ENCODE assay signal across 13 cellular contexts in genomic region chr3:168801792-168802191, GRCh38.
DNase-seq lines count a peak whose midpoint lies in the region; ATAC-seq, FAIRE-seq and TF ChIP-seq lines count a peak whose summit lies in the region.
"Had no signal": no experiment of that assay in that cellular context is flagged by ENCODE, and none has a peak within 500 bp of the region (broad histone marks: within the 10 kb centered on the region; RNA-seq: fewer than 3 reads in every experiment).

No MANE protein-coding gene starts in this region.

- H3K4me2 ChIP-seq in endothelial cell of umbilical vein (ENCODE audit: insufficient read depth, low read length), result peak overlapping the region; percentile 37
- H3K4me2 ChIP-seq in neural progenitor cell, result no peak overlapping the region

- CTCF ChIA-PET in endothelial cell of umbilical vein (lab: Charles Lee), result interaction anchor here (0.6 to 1.2 kb wide), 3 partner anchors 27 to 590 kb away, joined by 3 to 9 read pairs (median 4); no protein-coding TSS in a partner anchor
- CTCF ChIA-PET in CD8-positive, alpha-beta memory T cell (lab: Charles Lee), result no interaction called here
- CTCF ChIA-PET in activated CD4-positive, alpha-beta T cell treated with anti-CD3 and anti-CD28 coated beads for 36 hours (lab: Charles Lee), result interaction anchor here (1.1 to 2.4 kb wide), 2 partner anchors 10 to 22 kb away, joined by 3 to 6 read pairs; no protein-coding TSS in a partner anchor

- H3K27me3 ChIP-seq in endothelial cell of umbilical vein (ENCODE audit: control insufficient read depth in 2 of 2, insufficient read depth in 2 of 2, low read length in 2 of 2) (no peaks in the 10 kb centered on the region), neural progenitor cell (no peaks in the 10 kb centered on the region)
- H3K27me3 ChIP-seq in CD8-positive, alpha-beta memory T cell (ENCODE audit: insufficient read depth, low read length, poor library complexity, severe bottlenecking), result no peaks in the 10 kb centered on the region

- H3K9me1 ChIP-seq in endothelial cell of umbilical vein (replicated peaks; ENCODE audit: control insufficient read depth, extremely low read depth, insufficient read depth, low read length), result no peaks in the 10 kb centered on the region

- TF ChIP-seq CTCF in endothelial cell of umbilical vein (IDR thresholded peaks at IDR 0.05; ENCODE audit: extremely low read depth in 1 of 2, insufficient read depth in 1 of 2, low read depth in 1 of 2, low read length in 2 of 2), result no peak
- no peak for TF ChIP-seq CTCF in neural progenitor cell (IDR thresholded peaks at IDR 0.05)

- H3K4me3 ChIP-seq in endothelial cell of umbilical vein (replicated peaks in 1 of 3; ENCODE audit: insufficient read depth in 1 of 3, low read depth in 1 of 3, low read length in 3 of 3) (no peak overlapping the region), neural progenitor cell (no peak overlapping the region)
- no peak overlapping the region for H3K4me3 ChIP-seq in CD8-positive, alpha-beta memory T cell (ENCODE audit: low read length)

- H4K20me1 ChIP-seq in endothelial cell of umbilical vein (replicated peaks; ENCODE audit: control insufficient read depth, extremely low read depth, insufficient read depth, low read length), result no peaks in the 10 kb centered on the region
- no peaks in the 10 kb centered on the region for H4K20me1 ChIP-seq in neural progenitor cell (ENCODE audit: low read depth)

- no peak for FAIRE-seq in endothelial cell of umbilical vein (lab: Jason Lieb, UNC)
- FAIRE-seq: endometrium had no signal

- H3K4me3 Mint-ChIP-seq in neural progenitor cell, result no peak overlapping the region
- H3K4me3 Mint-ChIP-seq in CD8-positive, alpha-beta memory T cell, result no peak overlapping the region
- no peak overlapping the region for H3K4me3 Mint-ChIP-seq in activated CD4-positive, alpha-beta T cell treated with anti-CD3 and anti-CD28 coated beads for 36 hours

- H3K79me2 ChIP-seq in endothelial cell of umbilical vein (ENCODE audit: control insufficient read depth, insufficient read depth, low read length) (no peaks in the 10 kb centered on the region), neural progenitor cell (ENCODE audit: low read depth) (no peaks in the 10 kb centered on the region)

- H3K4me1 ChIP-seq in endothelial cell of umbilical vein (ENCODE audit: control insufficient read depth, extremely low read depth, insufficient read depth, low read length) (peaks cover 19% of the 10 kb centered on the region), neural progenitor cell (peaks cover 3% of the 10 kb centered on the region)
- H3K4me1 ChIP-seq in CD8-positive, alpha-beta memory T cell (ENCODE audit: insufficient read depth, low read length), result no peaks in the 10 kb centered on the region

- intact Hi-C loops in endothelial cell of umbilical vein (cut with micrococcal nuclease), result no loop called here
- intact Hi-C loops in posterior cingulate gyrus (cut with DNase I), result no loop called here
- intact Hi-C loops in activated CD4-positive, alpha-beta T cell treated with anti-CD3 and anti-CD28 coated beads for 36 hours (cut with DNase I, micrococcal nuclease), result no loop called here

- BruUV-seq in endothelial cell of umbilical vein (replicated peaks; lab: Mats Ljungman, UMichigan), result no TSS peak

- dilution Hi-C loops in endothelial cell of umbilical vein (cut with MboI; ENCODE audit: extremely low pct_ligation_motif_present, low sequenced_read_pairs), result no loop called here

- DNase-seq in AG20443 (ENCODE audit: low spot score) (peak; percentile 55), M059J (ENCODE audit: low read depth) (peak; percentile 61), endothelial cell of umbilical vein (ENCODE audit: low read depth, low spot score) (peak; percentile 69), neural progenitor cell (ENCODE audit: low spot score) (no peak), posterior cingulate gyrus (no peak)
- DNase-seq in CD8-positive, alpha-beta memory T cell, result no peak
- no peak for DNase-seq in activated CD4-positive, alpha-beta T cell treated with anti-CD3 and anti-CD28 coated beads for 36 hours
- DNase-seq: anterior cingulate cortex; stimulated activated naive CD4-positive, alpha-beta T cell treated with Interleukin-2 at 50 U/mL for 16 hours had no signal

- TF ChIP-seq POLR2A in endothelial cell of umbilical vein (IDR thresholded peaks at IDR 0.05; ENCODE audit: low read depth, low read length), result no peak

- no peaks in the 10 kb centered on the region for H3K9me3 Mint-ChIP-seq in neural progenitor cell
- peaks cover 0 to 3% (median 0%) of the 10 kb centered on the region in 5 donors for H3K9me3 Mint-ChIP-seq in CD8-positive, alpha-beta memory T cell
- H3K9me3 Mint-ChIP-seq in activated CD4-positive, alpha-beta T cell treated with anti-CD3 and anti-CD28 coated beads for 36 hours (ENCODE audit: low read depth), result no peaks in the 10 kb centered on the region

- H3K27ac ChIP-seq in endothelial cell of umbilical vein (ENCODE audit: insufficient read depth, low read depth, low read length) (peak overlapping the region; percentile 74), neural progenitor cell (no peak overlapping the region)
- no peak overlapping the region for H3K27ac ChIP-seq in CD8-positive, alpha-beta memory T cell (ENCODE audit: low read depth, low read length)

- H3K9ac ChIP-seq in endothelial cell of umbilical vein (replicated peaks; ENCODE audit: extremely low read depth, insufficient read depth, low read length) (peak overlapping the region; percentile 24), neural progenitor cell (no peak overlapping the region)

- H3K9me3 ChIP-seq in endothelial cell of umbilical vein (replicated peaks; ENCODE audit: control insufficient read depth, insufficient read depth, low read length) (no peaks in the 10 kb centered on the region), neural progenitor cell (ENCODE audit: low read depth) (no peaks in the 10 kb centered on the region)
- H3K9me3 ChIP-seq in CD8-positive, alpha-beta memory T cell (ENCODE audit: low read length), result no peaks in the 10 kb centered on the region

- no peaks in the 10 kb centered on the region for H3K36me3 Mint-ChIP-seq in neural progenitor cell
- H3K36me3 Mint-ChIP-seq in CD8-positive, alpha-beta memory T cell, result no peaks in the 10 kb centered on the region
- no peaks in the 10 kb centered on the region for H3K36me3 Mint-ChIP-seq in activated CD4-positive, alpha-beta T cell treated with anti-CD3 and anti-CD28 coated beads for 36 hours (ENCODE audit: low read depth)

- H2AFZ ChIP-seq in endothelial cell of umbilical vein (ENCODE audit: low read depth, low read length) (peak overlapping the region; percentile 86), neural progenitor cell (replicated peaks) (no peak overlapping the region)

- no peaks in the 10 kb centered on the region for H3K36me3 ChIP-seq in endothelial cell of umbilical vein (ENCODE audit: control insufficient read depth in 2 of 2, extremely low read depth in 1 of 2, insufficient read depth in 2 of 2, low read length in 2 of 2)
- no peaks in the 10 kb centered on the region for H3K36me3 ChIP-seq in neural progenitor cell
- H3K36me3 ChIP-seq in CD8-positive, alpha-beta memory T cell (ENCODE audit: insufficient read depth, low read length), result no peaks in the 10 kb centered on the region

- H3K27ac Mint-ChIP-seq in neural progenitor cell, result peak overlapping the region; percentile 52
- H3K27ac Mint-ChIP-seq in CD8-positive, alpha-beta memory T cell, result no peak overlapping the region
- H3K27ac Mint-ChIP-seq in activated CD4-positive, alpha-beta T cell treated with anti-CD3 and anti-CD28 coated beads for 36 hours, result no peak overlapping the region

- POLR2A ChIA-PET in endothelial cell of umbilical vein (lab: Charles Lee), result no interaction called here
- POLR2A ChIA-PET in CD8-positive, alpha-beta memory T cell (lab: Charles Lee), result no interaction called here
- POLR2A ChIA-PET in activated CD4-positive, alpha-beta T cell treated with anti-CD3 and anti-CD28 coated beads for 36 hours (lab: Charles Lee), result no interaction called here

- no peaks in the 10 kb centered on the region for H3F3A ChIP-seq in neural progenitor cell (ENCODE audit: low read depth)

- no peak for ATAC-seq in GM21390 (IDR thresholded peaks at IDR 0.05; ENCODE audit: unreplicated experiment)
- no peak for ATAC-seq in activated CD4-positive, alpha-beta T cell treated with anti-CD3 and anti-CD28 coated beads for 36 hours
- ATAC-seq: activated CD4-positive, CD25-positive, alpha-beta regulatory T cell treated with anti-CD3 and anti-CD28 coated beads, Interleukin-2, amount 50 U/mL, for 24 hours; SK-N-SH treated with all-trans-retinoic acid at 6 μM for 48 hours had no signal

- peaks cover 42% of the 10 kb centered on the region for H3K4me1 Mint-ChIP-seq in neural progenitor cell
- H3K4me1 Mint-ChIP-seq in CD8-positive, alpha-beta memory T cell, result no peaks in the 10 kb centered on the region
- no peaks in the 10 kb centered on the region for H3K4me1 Mint-ChIP-seq in activated CD4-positive, alpha-beta T cell treated with anti-CD3 and anti-CD28 coated beads for 36 hours

- no peaks in the 10 kb centered on the region for H3K27me3 Mint-ChIP-seq in neural progenitor cell (ENCODE audit: insufficient read depth, low read depth)
- no peaks in the 10 kb centered on the region for H3K27me3 Mint-ChIP-seq in CD8-positive, alpha-beta memory T cell
- no peaks in the 10 kb centered on the region for H3K27me3 Mint-ChIP-seq in activated CD4-positive, alpha-beta T cell treated with anti-CD3 and anti-CD28 coated beads for 36 hours

TF ChIP-seq in endothelial cell of umbilical vein, 7 proteins besides CTCF, POLR2A, EP300 and RAD21:
- TF ChIP-seq FOS (IDR thresholded peaks at IDR 0.05; ENCODE audit: borderline replicate concordance, insufficient read depth, low read length) (peak; percentile 91), POLR2AphosphoS5 (IDR thresholded peaks at IDR 0.05; ENCODE audit: insufficient read depth, low read depth, low read length) (no peak), EZH2 (IDR thresholded peaks at IDR 0.05; ENCODE audit: borderline replicate concordance, low read depth, low read length, severe bottlenecking) (no peak), JUN (IDR thresholded peaks at IDR 0.05; ENCODE audit: borderline replicate concordance, insufficient read depth, insufficient read length, low read depth) (peak; percentile 63), GATA2 (IDR thresholded peaks at IDR 0.05; ENCODE audit: insufficient read depth, insufficient read length, low read depth, low read length) (peak; percentile 12)

Comparison
In these comparisons a context has a peak if more than half of its experiments do, and no peak if none do; other contexts are left out.
1. DNase-seq: peak in AG20443 (single experiment), M059J (single experiment) and endothelial cell of umbilical vein (single experiment); none in neural progenitor cell (single experiment), CD8-positive, alpha-beta memory T cell (0 of 5), posterior cingulate gyrus (0 of 10) and activated CD4-positive, alpha-beta T cell treated with anti-CD3 and anti-CD28 coated beads for 36 hours (single experiment).